In genomic region chr15:60966746-60967145, GRCh38 we compare ENCODE assay signal across 28 cellular contexts.
"Had no signal": no experiment of that assay in that cellular context is flagged by ENCODE, and none has a peak within 500 bp of the region (broad histone marks: within the 10 kb centered on the region; RNA-seq: fewer than 3 reads in every experiment).

No MANE protein-coding gene starts in this region.

- H3K9me3 Mint-ChIP-seq: activated CD4-positive, alpha-beta memory T cell treated with anti-CD3 and anti-CD28 coated beads for 36 hours; activated naive CD4-positive, alpha-beta T cell treated with anti-CD3 and anti-CD28 coated beads, Interleukin-2, amount 50 U/mL, for 72 hours; activated naive CD8-positive, alpha-beta T cell treated with anti-CD3 and anti-CD28 coated beads, Interleukin-2, amount 50 U/mL, for 24 hours; activated T-cell treated with anti-CD3 and anti-CD28 coated beads, Interleukin-2, amount 50 U/mL, for 4 hours; brain; T-helper 1 cell treated with Interleukin-12 subunit alpha and Interleukin-12 subunit beta and Interleukin-4 antibody, amounts not matched to agents 30 μg/mL and 1 μg/mL, for 36 hours; WTC11 had no signal

- H3K27me3 ChIP-seq: ascending aorta, cardiac muscle cell, Peyer's patch had no signal

- H3K27me3 Mint-ChIP-seq: brain had no signal

- H3K9me3 ChIP-seq: ascending aorta, Peyer's patch had no signal

- H3K36me3 Mint-ChIP-seq: activated CD4-positive, alpha-beta memory T cell treated with anti-CD3 and anti-CD28 coated beads for 36 hours; activated naive CD4-positive, alpha-beta T cell treated with anti-CD3 and anti-CD28 coated beads, Interleukin-2, amount 50 U/mL, for 72 hours; brain; WTC11 had no signal

- DNase-seq: activated CD4-positive, alpha-beta memory T cell treated with anti-CD3 and anti-CD28 coated beads for 36 hours; activated CD4-positive, alpha-beta T cell treated with anti-CD3 and anti-CD28 coated beads for 48 hours; activated CD4-positive, CD25-positive, alpha-beta regulatory T cell treated with anti-CD3 and anti-CD28 coated beads, Interleukin-2, amount 50 U/mL, for 72 hours; activated CD8-positive, alpha-beta memory T cell treated with anti-CD3 and anti-CD28 coated beads for 24 hours; activated effector memory CD4-positive, alpha-beta T cell treated with anti-CD3 and anti-CD28 coated beads, Interleukin-2, amount 50 U/mL, for 16 hours; activated naive CD4-positive, alpha-beta T cell treated with Interleukin-2 at 50 U/mL for 16 hours; activated naive CD8-positive, alpha-beta T cell treated with anti-CD3 and anti-CD28 coated beads, Interleukin-2, amount 50 U/mL, for 24 hours; activated T-cell treated with anti-CD3 and anti-CD28 coated beads, Interleukin-2, amount 50 U/mL, for 4 hours; amniotic stem cell; Kasumi-1; NCI-H1105 treated with DMSO at 0.1 percent for 48 hours; NCI-H146; NCI-H1930; NCI-H345; NCI-H510A; NCI-H526 treated with DMSO at 0.1 percent for 48 hours; NCI-H82; NK-92 treated with Interleukin-12 subunit alpha and Interleukin-12 subunit beta, amount 100 ng/mL, for 24 hours; OCI-M1; Peyer's patch; SHP77 had no signal

- ATAC-seq: activated naive CD4-positive, alpha-beta T cell treated with anti-CD3 and anti-CD28 coated beads, Interleukin-2, amount 50 U/mL, for 72 hours; activated naive CD8-positive, alpha-beta T cell treated with anti-CD3 and anti-CD28 coated beads, Interleukin-2, amount 50 U/mL, for 24 hours; activated T-cell treated with anti-CD3 and anti-CD28 coated beads, Interleukin-2, amount 50 U/mL, for 4 hours; WTC11 had no signal

- H3K27ac ChIP-seq: ascending aorta, cardiac muscle cell, Peyer's patch, RWPE1 had no signal

- H3K27ac Mint-ChIP-seq: activated CD4-positive, alpha-beta memory T cell treated with anti-CD3 and anti-CD28 coated beads for 36 hours; activated naive CD4-positive, alpha-beta T cell treated with anti-CD3 and anti-CD28 coated beads, Interleukin-2, amount 50 U/mL, for 72 hours; activated naive CD8-positive, alpha-beta T cell treated with anti-CD3 and anti-CD28 coated beads, Interleukin-2, amount 50 U/mL, for 24 hours; brain; T-helper 1 cell treated with Interleukin-12 subunit alpha and Interleukin-12 subunit beta and Interleukin-4 antibody, amounts not matched to agents 30 μg/mL and 1 μg/mL, for 36 hours; WTC11 had no signal

- H3K4me3 ChIP-seq: ascending aorta, cardiac muscle cell, Peyer's patch had no signal

- H3K4me1 Mint-ChIP-seq: activated naive CD8-positive, alpha-beta T cell treated with anti-CD3 and anti-CD28 coated beads, Interleukin-2, amount 50 U/mL, for 24 hours had no signal

- H3K4me1 ChIP-seq: Peyer's patch had no signal

- H3K36me3 ChIP-seq: ascending aorta, cardiac muscle cell, Peyer's patch had no signal

- H3K4me3 Mint-ChIP-seq: activated CD4-positive, alpha-beta memory T cell treated with anti-CD3 and anti-CD28 coated beads for 36 hours; activated naive CD8-positive, alpha-beta T cell treated with anti-CD3 and anti-CD28 coated beads, Interleukin-2, amount 50 U/mL, for 24 hours; activated T-cell treated with anti-CD3 and anti-CD28 coated beads, Interleukin-2, amount 50 U/mL, for 4 hours; brain; T-helper 1 cell treated with Interleukin-12 subunit alpha and Interleukin-12 subunit beta and Interleukin-4 antibody, amounts not matched to agents 30 μg/mL and 1 μg/mL, for 36 hours; WTC11 had no signal
